13 cellular contexts compared by ENCODE assay signal in genomic region chr2:3462493-3463104, GRCh38. TPM values are rescaled to one million over a fixed set of nuclear protein-coding genes. Genes with fewer than 3 reads are reported as not detected.
A peak's percentile ranks its signal among the peaks of the same experiment; 100 is the strongest.
DNase-seq lines count a peak whose midpoint lies in the region; ATAC-seq and TF ChIP-seq lines count a peak whose summit lies in the region.
"Had no signal": no experiment of that assay in that cellular context is flagged by ENCODE, and none has a peak within 500 bp of the region (broad histone marks: within the 10 kb centered on the region; RNA-seq: fewer than 3 reads in every experiment).

No MANE protein-coding gene starts in this region.

- H3K27ac ChIP-seq in heart right ventricle (no peak overlapping the region), brain microvascular endothelial cell (no peak overlapping the region)

- H3K27me3 ChIP-seq in heart right ventricle (no peaks in the 10 kb centered on the region), brain microvascular endothelial cell (replicated peaks) (no peaks in the 10 kb centered on the region)
- H3K27me3 ChIP-seq: cardiac muscle cell, thyroid gland had no signal

- H3K27me3 Mint-ChIP-seq in stimulated activated memory B cell treated with anti-CD40 and anti-IgM and Interleukin-4, amounts not matched to agents 10 μg/mL and 1 μg/mL and 100 μg/mL, for 72 hours = no peaks in the 10 kb centered on the region
- H3K27me3 Mint-ChIP-seq: activated T-helper 17 cell treated with anti-CD3 and anti-CD28 coated beads, Interleukin-2, amount 50 U/mL, for 72 hours had no signal

- peak overlapping the region; percentile 93 for H3K27ac Mint-ChIP-seq in stimulated activated memory B cell treated with anti-CD40 and anti-IgM and Interleukin-4, amounts not matched to agents 10 μg/mL and 1 μg/mL and 100 μg/mL, for 72 hours

- peaks cover 14 to 63% (median 47%) of the 10 kb centered on the region in 9 donors for H3K4me1 ChIP-seq in heart right ventricle

- ATAC-seq in Right ventricle myocardium inferior (no peak), heart right ventricle (no peak), HG03103 (IDR thresholded peaks at IDR 0.05; ENCODE audit: low read depth, unreplicated experiment) (peak; percentile 4)
- no peak for ATAC-seq in stimulated activated memory B cell treated with anti-CD40 and anti-IgM and Interleukin-4, amounts not matched to agents 10 μg/mL and 1 μg/mL and 100 μg/mL, for 72 hours
- ATAC-seq: activated T-helper 17 cell treated with anti-CD3 and anti-CD28 coated beads, Interleukin-2, amount 50 U/mL, for 72 hours had no signal

- H3K9me3 Mint-ChIP-seq in stimulated activated memory B cell treated with anti-CD40 and anti-IgM and Interleukin-4, amounts not matched to agents 10 μg/mL and 1 μg/mL and 100 μg/mL, for 72 hours = no peaks in the 10 kb centered on the region
- H3K9me3 Mint-ChIP-seq: activated T-helper 17 cell treated with anti-CD3 and anti-CD28 coated beads, Interleukin-2, amount 50 U/mL, for 72 hours; H9 had no signal

- TF ChIP-seq CTCF in heart right ventricle (IDR thresholded peaks at IDR 0.05) (peak in 4 of 9 donors; percentile 6 to 50 (median 16)), brain microvascular endothelial cell (IDR thresholded peaks at IDR 0.05; ENCODE audit: low read depth, low read length, missing control alignments) (peak; percentile 9)

- no peak overlapping the region for H3K4me3 Mint-ChIP-seq in stimulated activated memory B cell treated with anti-CD40 and anti-IgM and Interleukin-4, amounts not matched to agents 10 μg/mL and 1 μg/mL and 100 μg/mL, for 72 hours

- DNase-seq in Right ventricle myocardium inferior (ENCODE audit: missing footprints) (peak; percentile 2), heart right ventricle (no peak), brain microvascular endothelial cell (no peak), NCI-H2171 treated with DMSO at 0.1 percent for 48 hours (lab: John Stamatoyannopoulos, UW) (no peak), cortex of kidney (lab: John Stamatoyannopoulos, UW) (no peak), NCI-H2107 (lab: John Stamatoyannopoulos, UW) (no peak)
- DNase-seq: H9, thyroid gland had no signal

- H3K36me3 Mint-ChIP-seq in stimulated activated memory B cell treated with anti-CD40 and anti-IgM and Interleukin-4, amounts not matched to agents 10 μg/mL and 1 μg/mL and 100 μg/mL, for 72 hours = peaks cover 41% of the 10 kb centered on the region

- WGBS in heart right ventricle, 2 donors = 79 to 82% methylated on average over 10 of the region's 10 CpGs

- in situ Hi-C loops in brain microvascular endothelial cell (cut with HindIII; ENCODE audit: low pct_ligation_motif_present, low sequenced_read_pairs) = no loop called here

- no peaks in the 10 kb centered on the region for H3K9me3 ChIP-seq in heart right ventricle
- H3K9me3 ChIP-seq: SK-N-SH, thyroid gland had no signal

- peaks cover 21% of the 10 kb centered on the region for H3K4me1 Mint-ChIP-seq in stimulated activated memory B cell treated with anti-CD40 and anti-IgM and Interleukin-4, amounts not matched to agents 10 μg/mL and 1 μg/mL and 100 μg/mL, for 72 hours
- H3K4me1 Mint-ChIP-seq: activated T-helper 17 cell treated with anti-CD3 and anti-CD28 coated beads, Interleukin-2, amount 50 U/mL, for 72 hours had no signal

- H3K4me3 ChIP-seq in heart right ventricle (no peak overlapping the region), brain microvascular endothelial cell (ENCODE audit: low read depth, low read length) (no peak overlapping the region)
- H3K4me3 ChIP-seq: cardiac muscle cell, thyroid gland had no signal

- intact Hi-C loops in Right ventricle myocardium inferior (cut with DNase I) = loop anchor here (5.0 kb wide), 1 partner anchor 460 kb away; no protein-coding TSS in a partner anchor
- intact Hi-C loops in heart right ventricle (cut with DNase I) = loop anchor here in 7 of 10 donors (1.0 to 5.0 kb wide), 4 partner anchors 38 to 85 kb away; partner anchors contain the start of genes EIPR1 (in 1 of the 7) and TRAPPC12 (in 1 of the 7)

- peaks cover 0 to 85% (median 26%) of the 10 kb centered on the region in 9 donors for H3K36me3 ChIP-seq in heart right ventricle
- H3K36me3 ChIP-seq in brain microvascular endothelial cell (replicated peaks) = peaks cover 9% of the 10 kb centered on the region
- H3K36me3 ChIP-seq: cardiac muscle cell had no signal

RNA-seq across cellular contexts. Expression of gene ADI1, which starts 56.7 kb away (rescaled TPM):
- total RNA-seq in Right ventricle myocardium inferior (160 TPM), heart right ventricle (100 to 1,000 TPM; 100 to 204 (median 175) TPM)
- 100 to 1,000 TPM in 1 of 2 donors, 10 to 100 TPM in 1; 49.2 to 126 TPM for polyA plus RNA-seq in heart right ventricle
